ENCODE assay signal across 8 cellular contexts in the genomic region with DNA sequence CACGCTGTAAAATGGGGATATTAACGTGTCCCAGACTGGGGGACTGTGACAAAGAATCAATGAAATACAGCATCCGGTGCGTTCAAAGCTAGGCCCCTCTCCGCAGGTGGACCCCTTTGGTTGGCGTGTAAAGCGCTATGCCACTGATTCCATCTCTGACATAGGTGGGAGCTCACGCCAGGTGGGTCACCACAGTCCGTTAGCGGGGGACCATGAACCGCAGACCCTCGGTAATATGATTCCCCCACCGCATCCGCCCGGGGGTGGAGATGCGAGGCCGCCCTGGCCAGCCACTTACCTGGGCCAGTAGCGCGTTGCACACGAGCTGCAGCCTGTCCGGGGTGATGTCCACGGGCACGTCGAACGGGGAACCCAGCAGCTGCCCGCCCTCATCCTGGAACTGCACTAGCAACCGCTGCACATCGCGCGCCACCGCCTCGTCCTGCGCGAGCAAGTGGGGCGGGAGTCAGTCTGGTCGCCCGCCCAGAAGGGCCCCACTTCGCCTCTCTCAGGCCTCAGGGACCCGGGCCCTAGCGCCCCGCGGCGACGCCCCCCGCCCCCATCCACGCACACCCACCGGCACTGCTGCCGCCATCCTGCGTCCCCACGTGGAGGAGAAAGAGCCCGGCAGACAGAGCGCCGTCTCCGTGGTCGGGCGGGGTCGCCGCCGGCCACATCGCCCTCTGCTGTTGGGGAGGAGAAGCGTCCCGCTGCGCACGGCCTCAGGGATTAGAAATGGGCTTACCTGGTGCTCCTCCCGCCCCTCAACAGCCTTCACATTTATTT.
DNase-seq lines count a peak whose midpoint lies in the region; ATAC-seq and TF ChIP-seq lines count a peak whose summit lies in the region.

Gene NLE1 (minus strand): TSS at position 623 of the 786 bp plus-strand sequence. CDS start 28 bp downstream, at position 595.

- H3K36me3 Mint-ChIP-seq in nephron progenitor cell (ENCODE audit: low read depth) = peaks cover 13% of the 10 kb centered on the region

- H3K36me3 ChIP-seq in RWPE2 (ENCODE audit: low read depth) = peaks cover 39% of the 10 kb centered on the region

- peaks cover 4% of the 10 kb centered on the region for H3K4me1 ChIP-seq in RWPE2 (ENCODE audit: insufficient read depth, poor library complexity, severe bottlenecking)

- TF ChIP-seq CTCF in RWPE2 (IDR thresholded peaks at IDR 0.05; ENCODE audit: poor library complexity, severe bottlenecking) (peak; percentile 97), nephron progenitor cell (IDR thresholded peaks at IDR 0.05) (peak; percentile 86)

- ATAC-seq in GM21619 (IDR thresholded peaks at IDR 0.05; ENCODE audit: unreplicated experiment) = peak; percentile 82
- peak; percentile 96 for ATAC-seq in RWPE2 (ENCODE audit: low read depth)
- peak; percentile 91 for ATAC-seq in stimulated activated naive CD8-positive, alpha-beta T cell treated with anti-CD3 and anti-CD28 coated beads, Interleukin-15, Interleukin-2, amounts not matched to agents 100 U/mL and 50 U/mL, for 24 hours

- peak within 1 kb of the TSS; percentile 84 for H3K4me3 Mint-ChIP-seq in nephron progenitor cell

- H3K27ac Mint-ChIP-seq in nephron progenitor cell = no peak within 1 kb of the TSS

- H3K4me1 Mint-ChIP-seq in nephron progenitor cell = peaks cover 9% of the 10 kb centered on the region

- peak within 1 kb of the TSS; percentile 76 for H3K4me3 ChIP-seq in RWPE2 (ENCODE audit: severe bottlenecking)

- H3K27me3 ChIP-seq in RWPE2 (ENCODE audit: insufficient read depth, poor library complexity, severe bottlenecking) = no peaks in the 10 kb centered on the region

- DNase-seq in DMS153 (lab: John Stamatoyannopoulos, UW) = peak; percentile 66
- DNase-seq in Kasumi-1 (lab: John Stamatoyannopoulos, UW) = peak; percentile 69 to 83
- peak; percentile 73 for DNase-seq in RWPE2 (ENCODE audit: low spot score)
- peak; percentile 83 for DNase-seq in activated T-helper 9 cell treated with anti-CD3 and anti-CD28 coated beads, Interleukin-2, amount 50 U/mL, for 16 hours (ENCODE audit: low read depth)
- peak; percentile 49 for DNase-seq in fibroblast of the conjunctiva (ENCODE audit: low read depth)
- peak; percentile 88 for DNase-seq in nephron progenitor cell
- DNase-seq in stimulated activated naive CD8-positive, alpha-beta T cell treated with anti-CD3 and anti-CD28 coated beads, Interleukin-15, Interleukin-2, amounts not matched to agents 100 U/mL and 50 U/mL, for 24 hours = peak; percentile 94

- H3K27ac ChIP-seq in RWPE2 (ENCODE audit: poor library complexity, severe bottlenecking) = peak within 1 kb of the TSS; percentile 3

- H3K9me3 ChIP-seq in RWPE2 (ENCODE audit: severe bottlenecking) = no peaks in the 10 kb centered on the region

- H3K27me3 Mint-ChIP-seq in nephron progenitor cell (ENCODE audit: low read depth, poor library complexity) = peaks cover 4% of the 10 kb centered on the region

- no peaks in the 10 kb centered on the region for H3K9me3 Mint-ChIP-seq in nephron progenitor cell

Comparison
In these comparisons a context has a peak if more than half of its experiments do, and no peak if none do; other contexts are left out.
1. Peak in every context shown above with its lines: DNase-seq, ATAC-seq, H3K4me3 ChIP-seq and H3K27ac ChIP-seq.